In the genomic region with DNA sequence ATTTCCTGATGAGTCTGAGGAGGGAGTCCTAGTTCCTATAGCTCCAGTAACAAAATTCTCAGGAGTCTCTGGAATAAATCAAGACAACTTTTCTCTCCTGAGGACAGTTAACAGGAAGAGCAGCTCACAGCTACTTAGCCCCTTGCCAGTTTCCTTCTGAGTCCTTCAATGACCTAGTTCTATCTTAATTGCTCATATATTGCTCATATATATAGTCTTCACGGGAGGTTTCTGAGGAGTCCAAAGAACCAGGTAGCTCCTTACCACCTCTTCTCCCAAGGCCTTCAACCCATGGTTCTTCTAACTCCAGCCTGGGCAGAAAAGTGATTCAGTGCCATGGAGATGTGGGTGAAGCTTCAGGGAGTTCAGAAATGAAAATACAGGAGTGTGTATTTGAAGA, we compare ENCODE assay signal across 17 cellular contexts. TPM values are rescaled to one million over a fixed set of nuclear protein-coding genes. Genes with fewer than 3 reads are reported as not detected.
DNase-seq lines count a peak whose midpoint lies in the region; ATAC-seq and TF ChIP-seq lines count a peak whose summit lies in the region.
"Had no signal": no experiment of that assay in that cellular context is flagged by ENCODE, and none has a peak within 500 bp of the region (broad histone marks: within the 10 kb centered on the region; RNA-seq: fewer than 3 reads in every experiment).

No MANE protein-coding gene starts in this region.

- TF ChIP-seq CTCF in CD4-positive, alpha-beta T cell (IDR thresholded peaks at IDR 0.05), result no peak

- ATAC-seq in activated CD8-positive, alpha-beta memory T cell treated with anti-CD3 and anti-CD28 coated beads, Interleukin-2, amount 10 ng/mL, durations not matched to agents 7 days and 5 days, result no peak
- no peak for ATAC-seq in CD4-positive, alpha-beta T cell (ENCODE audit: poor library complexity)
- no peak for ATAC-seq in activated CD8-positive, alpha-beta T cell treated with anti-CD3 and anti-CD28 coated beads, Interleukin-2, amount 10 ng/mL, durations not matched to agents 7 days and 5 days
- ATAC-seq: A549, GM23338 had no signal

- H3K36me3 ChIP-seq in effector memory CD4-positive, alpha-beta T cell (ENCODE audit: control insufficient read depth, insufficient read depth, low read length), result peaks cover 5% of the 10 kb centered on the region

- CTCF ChIA-PET in activated CD8-positive, alpha-beta memory T cell treated with anti-CD3 and anti-CD28 coated beads, Interleukin-2, amount 10 ng/mL, durations not matched to agents 7 days and 5 days (lab: Charles Lee), result interaction anchor here (43.7 to 46.0 kb wide), 2 partner anchors 6 to 15 kb away, joined by 1550 read pairs; a partner anchor contains a TSS
- CTCF ChIA-PET in CD4-positive, alpha-beta T cell (lab: Charles Lee), result interaction anchor here (3.0 to 24.2 kb wide), 3 partner anchors 11 to 26 kb away, joined by 9 to 474 read pairs (median 54); a partner anchor contains a TSS
- CTCF ChIA-PET in activated CD8-positive, alpha-beta T cell treated with anti-CD3 and anti-CD28 coated beads, Interleukin-2, amount 10 ng/mL, durations not matched to agents 7 days and 5 days (lab: Charles Lee), result interaction anchor here (0.6 to 33.2 kb wide), 6 partner anchors 3 to 991 kb away, joined by 3 to 1507 read pairs (median 242); a partner anchor contains a TSS

- peaks cover 16% of the 10 kb centered on the region for H3K27me3 Mint-ChIP-seq in activated CD8-positive, alpha-beta memory T cell treated with anti-CD3 and anti-CD28 coated beads, Interleukin-2, amount 10 ng/mL, durations not matched to agents 7 days and 5 days
- H3K27me3 Mint-ChIP-seq in CD4-positive, alpha-beta T cell, result no peaks in the 10 kb centered on the region
- peaks cover 2% of the 10 kb centered on the region for H3K27me3 Mint-ChIP-seq in activated CD8-positive, alpha-beta T cell treated with anti-CD3 and anti-CD28 coated beads, Interleukin-2, amount 10 ng/mL, durations not matched to agents 7 days and 5 days (ENCODE audit: low read depth)

- intact Hi-C loops in CD4-positive, alpha-beta T cell (cut with DNase I, micrococcal nuclease), result no loop called here
- intact Hi-C loops in head of caudate nucleus (cut with DNase I), result no loop called here

- peak overlapping the region; percentile 71 for H3K27ac ChIP-seq in CD4-positive, alpha-beta T cell (ENCODE audit: low read depth, low read length)
- H3K27ac ChIP-seq in effector memory CD4-positive, alpha-beta T cell (ENCODE audit: insufficient read depth, low read length, poor library complexity, severe bottlenecking), result peak overlapping the region; percentile 61
- H3K27ac ChIP-seq: A549; BLaER1 treated with 17β-estradiol and CSF1 and Interleukin-3, amounts not matched to agents 10 nM and 100 nM had no signal

- no peak overlapping the region for H3K4me3 Mint-ChIP-seq in activated CD8-positive, alpha-beta memory T cell treated with anti-CD3 and anti-CD28 coated beads, Interleukin-2, amount 10 ng/mL, durations not matched to agents 7 days and 5 days
- peak overlapping the region; percentile 83 for H3K4me3 Mint-ChIP-seq in CD4-positive, alpha-beta T cell
- peak overlapping the region; percentile 16 for H3K4me3 Mint-ChIP-seq in activated CD8-positive, alpha-beta T cell treated with anti-CD3 and anti-CD28 coated beads, Interleukin-2, amount 10 ng/mL, durations not matched to agents 7 days and 5 days
- H3K4me3 Mint-ChIP-seq: GM23338 had no signal

- peaks cover 58% of the 10 kb centered on the region for H3K4me1 Mint-ChIP-seq in activated CD8-positive, alpha-beta memory T cell treated with anti-CD3 and anti-CD28 coated beads, Interleukin-2, amount 10 ng/mL, durations not matched to agents 7 days and 5 days
- H3K4me1 Mint-ChIP-seq in CD4-positive, alpha-beta T cell (ENCODE audit: low read depth), result peaks cover 89% of the 10 kb centered on the region
- H3K4me1 Mint-ChIP-seq in activated CD8-positive, alpha-beta T cell treated with anti-CD3 and anti-CD28 coated beads, Interleukin-2, amount 10 ng/mL, durations not matched to agents 7 days and 5 days (ENCODE audit: low read depth), result peaks cover 68% of the 10 kb centered on the region

- POLR2A ChIA-PET in CD4-positive, alpha-beta T cell (lab: Charles Lee), result interaction anchor here (1.1 to 22.6 kb wide), 5 partner anchors 10 to 43 kb away, joined by 5 to 318 read pairs (median 13); a partner anchor contains a TSS
- POLR2A ChIA-PET in activated CD8-positive, alpha-beta T cell treated with anti-CD3 and anti-CD28 coated beads, Interleukin-2, amount 10 ng/mL, durations not matched to agents 7 days and 5 days (lab: Charles Lee), result interaction anchor here (0.7 kb wide), 1 partner anchor 25 kb away, joined by 4 read pairs; no protein-coding TSS in a partner anchor

- H3K36me3 Mint-ChIP-seq in activated CD8-positive, alpha-beta memory T cell treated with anti-CD3 and anti-CD28 coated beads, Interleukin-2, amount 10 ng/mL, durations not matched to agents 7 days and 5 days, result peaks cover 9% of the 10 kb centered on the region
- peaks cover 73% of the 10 kb centered on the region for H3K36me3 Mint-ChIP-seq in CD4-positive, alpha-beta T cell (ENCODE audit: low read depth)
- H3K36me3 Mint-ChIP-seq in activated CD8-positive, alpha-beta T cell treated with anti-CD3 and anti-CD28 coated beads, Interleukin-2, amount 10 ng/mL, durations not matched to agents 7 days and 5 days (ENCODE audit: low read depth), result peaks cover 30% of the 10 kb centered on the region

- H3K4me1 ChIP-seq in effector memory CD4-positive, alpha-beta T cell (ENCODE audit: control insufficient read depth, insufficient read depth, low read length, poor library complexity, severe bottlenecking), result peaks cover 71% of the 10 kb centered on the region
- H3K4me1 ChIP-seq: Caco-2 had no signal

- H3K27ac Mint-ChIP-seq in activated CD8-positive, alpha-beta memory T cell treated with anti-CD3 and anti-CD28 coated beads, Interleukin-2, amount 10 ng/mL, durations not matched to agents 7 days and 5 days, result peak overlapping the region; percentile 44
- peak overlapping the region; percentile 95 for H3K27ac Mint-ChIP-seq in CD4-positive, alpha-beta T cell
- H3K27ac Mint-ChIP-seq in activated CD8-positive, alpha-beta T cell treated with anti-CD3 and anti-CD28 coated beads, Interleukin-2, amount 10 ng/mL, durations not matched to agents 7 days and 5 days, result no peak overlapping the region
- H3K27ac Mint-ChIP-seq: GM23338 had no signal

- H3K9me3 Mint-ChIP-seq in activated CD8-positive, alpha-beta memory T cell treated with anti-CD3 and anti-CD28 coated beads, Interleukin-2, amount 10 ng/mL, durations not matched to agents 7 days and 5 days (ENCODE audit: low read depth), result no peaks in the 10 kb centered on the region
- H3K9me3 Mint-ChIP-seq in CD4-positive, alpha-beta T cell, result no peaks in the 10 kb centered on the region
- H3K9me3 Mint-ChIP-seq in activated CD8-positive, alpha-beta T cell treated with anti-CD3 and anti-CD28 coated beads, Interleukin-2, amount 10 ng/mL, durations not matched to agents 7 days and 5 days (ENCODE audit: insufficient read depth), result no peaks in the 10 kb centered on the region
- H3K9me3 Mint-ChIP-seq: GM23338 had no signal

- no peak for DNase-seq in activated CD8-positive, alpha-beta memory T cell treated with anti-CD3 and anti-CD28 coated beads, Interleukin-2, amount 10 ng/mL, durations not matched to agents 7 days and 5 days
- DNase-seq in activated CD8-positive, alpha-beta memory T cell treated with anti-CD3 and anti-CD28 coated beads, Interleukin-2, amount 50 U/mL, for 48 hours, result no peak
- no peak for DNase-seq in CD4-positive, alpha-beta T cell
- DNase-seq in activated CD8-positive, alpha-beta T cell treated with anti-CD3 and anti-CD28 coated beads, Interleukin-2, amount 10 ng/mL, durations not matched to agents 7 days and 5 days, result no peak
- DNase-seq in effector memory CD4-positive, alpha-beta T cell, result no peak
- no peak for DNase-seq in medulla oblongata (ENCODE audit: extremely low spot score)
- no peak for DNase-seq in NCI-H226
- no peak for DNase-seq in head of caudate nucleus
- DNase-seq: Caco-2; DMS153; NCI-H187; NCI-H69; NK-92 treated with Interleukin-12 subunit alpha and Interleukin-12 subunit beta, amount 100 ng/mL, for 24 hours; OCI-M1 had no signal

- no peaks in the 10 kb centered on the region for H3K9me3 ChIP-seq in CD4-positive, alpha-beta T cell (ENCODE audit: control insufficient read depth, low read length)
- H3K9me3 ChIP-seq in effector memory CD4-positive, alpha-beta T cell (ENCODE audit: control insufficient read depth, low read length), result no peaks in the 10 kb centered on the region
- H3K9me3 ChIP-seq: A549; BLaER1 treated with 17β-estradiol and CSF1 and Interleukin-3, amounts not matched to agents 10 nM and 100 nM; Caco-2 had no signal

- no peak overlapping the region for H3K4me3 ChIP-seq in effector memory CD4-positive, alpha-beta T cell (ENCODE audit: insufficient read depth, low read depth, low read length, poor library complexity, severe bottlenecking)
- H3K4me3 ChIP-seq: A549; BLaER1 treated with 17β-estradiol and CSF1 and Interleukin-3, amounts not matched to agents 10 nM and 100 nM; GM23338 had no signal

- no peaks in the 10 kb centered on the region for H3K27me3 ChIP-seq in CD4-positive, alpha-beta T cell (ENCODE audit: control insufficient read depth, insufficient read depth, low read length)
- no peaks in the 10 kb centered on the region for H3K27me3 ChIP-seq in effector memory CD4-positive, alpha-beta T cell (replicated peaks; ENCODE audit: control insufficient read depth, insufficient read depth, low read length, poor library complexity, severe bottlenecking)

RNA-seq across cellular contexts. Expression of a gene that starts 4.6 kb away (rescaled TPM):
- total RNA-seq in activated CD8-positive, alpha-beta memory T cell treated with anti-CD3 and anti-CD28 coated beads, Interleukin-2, amount 10 ng/mL, durations not matched to agents 7 days and 5 days, result under 1 TPM; 0.20 to 0.26 TPM
- 10 to 100 TPM; 16.9 TPM for total RNA-seq in CD4-positive, alpha-beta T cell
- total RNA-seq in activated CD8-positive, alpha-beta T cell treated with anti-CD3 and anti-CD28 coated beads, Interleukin-2, amount 10 ng/mL, durations not matched to agents 7 days and 5 days, result 1 to 10 TPM; 1.6 to 2.2 TPM

RNA-seq across cellular contexts. Expression of a gene that starts 11.1 kb away (rescaled TPM):
- total RNA-seq in activated CD8-positive, alpha-beta memory T cell treated with anti-CD3 and anti-CD28 coated beads, Interleukin-2, amount 10 ng/mL, durations not matched to agents 7 days and 5 days, result 10 to 100 TPM; 11.0 to 15.0 TPM
- 10 to 100 TPM; 12.0 to 15.0 TPM for total RNA-seq in CD4-positive, alpha-beta T cell
- 10 to 100 TPM; 19.0 to 19.8 TPM for total RNA-seq in activated CD8-positive, alpha-beta T cell treated with anti-CD3 and anti-CD28 coated beads, Interleukin-2, amount 10 ng/mL, durations not matched to agents 7 days and 5 days

RNA-seq across cellular contexts. Expression of a gene that starts 21.3 kb away (rescaled TPM):
- total RNA-seq in activated CD8-positive, alpha-beta memory T cell treated with anti-CD3 and anti-CD28 coated beads, Interleukin-2, amount 10 ng/mL, durations not matched to agents 7 days and 5 days, result 10 to 100 TPM; 10.4 to 11.1 TPM
- 10 to 100 TPM; 11.8 to 13.1 TPM for total RNA-seq in CD4-positive, alpha-beta T cell
- total RNA-seq in activated CD8-positive, alpha-beta T cell treated with anti-CD3 and anti-CD28 coated beads, Interleukin-2, amount 10 ng/mL, durations not matched to agents 7 days and 5 days, result 10 to 100 TPM; 10.2 to 11.6 TPM

RNA-seq across cellular contexts. Expression of a gene that starts 34.7 kb away (rescaled TPM):
- total RNA-seq in activated CD8-positive, alpha-beta memory T cell treated with anti-CD3 and anti-CD28 coated beads, Interleukin-2, amount 10 ng/mL, durations not matched to agents 7 days and 5 days, result under 1 TPM in 1 of 2 experiments, not detected in 1; 0.16 TPM
- total RNA-seq in CD4-positive, alpha-beta T cell, result under 1 TPM; 0.53 to 0.85 TPM
- total RNA-seq in activated CD8-positive, alpha-beta T cell treated with anti-CD3 and anti-CD28 coated beads, Interleukin-2, amount 10 ng/mL, durations not matched to agents 7 days and 5 days, result not detected
- total RNA-seq: Caco-2, GM23338 had no signal

RNA-seq across cellular contexts. Expression of a gene that starts 38.6 kb away (rescaled TPM):
- total RNA-seq in activated CD8-positive, alpha-beta memory T cell treated with anti-CD3 and anti-CD28 coated beads, Interleukin-2, amount 10 ng/mL, durations not matched to agents 7 days and 5 days, result not detected
- not detected for total RNA-seq in CD4-positive, alpha-beta T cell
- not detected for total RNA-seq in activated CD8-positive, alpha-beta T cell treated with anti-CD3 and anti-CD28 coated beads, Interleukin-2, amount 10 ng/mL, durations not matched to agents 7 days and 5 days

Comparison
In these comparisons a context has a peak if more than half of its experiments do, and no peak if none do; other contexts are left out.
1. RNA of a gene that starts 4.6 kb away (total RNA-seq): 16.9 TPM in CD4-positive, alpha-beta T cell; 1.6 to 2.2 TPM in activated CD8-positive, alpha-beta T cell treated with anti-CD3 and anti-CD28 coated beads, Interleukin-2, amount 10 ng/mL, durations not matched to agents 7 days and 5 days and 0.20 to 0.26 TPM in activated CD8-positive, alpha-beta memory T cell treated with anti-CD3 and anti-CD28 coated beads, Interleukin-2, amount 10 ng/mL, durations not matched to agents 7 days and 5 days; every median in the first group is over 4 times any median in the second.